8 cellular contexts compared by ENCODE assay signal in the genomic region with DNA sequence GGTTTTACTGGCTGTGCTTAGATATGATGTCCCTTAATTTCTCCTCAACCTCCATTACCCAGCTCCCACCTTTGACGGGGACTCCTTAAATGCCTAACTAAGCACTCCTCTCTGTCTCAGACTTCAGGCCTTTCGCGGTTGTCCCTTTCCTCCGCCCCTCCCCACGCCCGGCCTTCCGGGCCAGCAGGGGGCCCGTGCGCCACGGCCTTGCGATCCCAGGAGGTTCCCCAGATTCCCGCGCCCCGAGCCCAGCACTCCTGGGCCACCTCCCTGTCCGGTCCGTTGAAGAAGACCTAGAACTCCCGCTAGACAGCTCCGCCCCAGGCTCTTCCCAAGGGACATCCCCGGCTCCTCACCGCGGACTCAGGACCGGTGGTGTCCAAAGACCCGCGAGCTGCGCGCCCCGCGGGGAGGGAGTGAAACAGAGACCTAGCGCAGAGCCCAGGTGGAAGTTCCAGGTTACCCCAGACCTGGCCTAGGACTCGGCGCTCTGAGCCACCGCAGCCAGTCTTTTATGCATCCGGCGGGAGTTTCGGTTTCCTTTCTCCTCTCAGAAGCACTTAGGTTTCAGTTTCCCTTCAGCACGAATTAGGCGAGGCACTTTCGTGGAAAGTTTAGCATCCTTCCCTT. TPM values are rescaled to one million over a fixed set of nuclear protein-coding genes. Genes with fewer than 3 reads are reported as not detected.
DNase-seq lines count a peak whose midpoint lies in the region; FAIRE-seq and TF ChIP-seq lines count a peak whose summit lies in the region.

A gene with protein sequence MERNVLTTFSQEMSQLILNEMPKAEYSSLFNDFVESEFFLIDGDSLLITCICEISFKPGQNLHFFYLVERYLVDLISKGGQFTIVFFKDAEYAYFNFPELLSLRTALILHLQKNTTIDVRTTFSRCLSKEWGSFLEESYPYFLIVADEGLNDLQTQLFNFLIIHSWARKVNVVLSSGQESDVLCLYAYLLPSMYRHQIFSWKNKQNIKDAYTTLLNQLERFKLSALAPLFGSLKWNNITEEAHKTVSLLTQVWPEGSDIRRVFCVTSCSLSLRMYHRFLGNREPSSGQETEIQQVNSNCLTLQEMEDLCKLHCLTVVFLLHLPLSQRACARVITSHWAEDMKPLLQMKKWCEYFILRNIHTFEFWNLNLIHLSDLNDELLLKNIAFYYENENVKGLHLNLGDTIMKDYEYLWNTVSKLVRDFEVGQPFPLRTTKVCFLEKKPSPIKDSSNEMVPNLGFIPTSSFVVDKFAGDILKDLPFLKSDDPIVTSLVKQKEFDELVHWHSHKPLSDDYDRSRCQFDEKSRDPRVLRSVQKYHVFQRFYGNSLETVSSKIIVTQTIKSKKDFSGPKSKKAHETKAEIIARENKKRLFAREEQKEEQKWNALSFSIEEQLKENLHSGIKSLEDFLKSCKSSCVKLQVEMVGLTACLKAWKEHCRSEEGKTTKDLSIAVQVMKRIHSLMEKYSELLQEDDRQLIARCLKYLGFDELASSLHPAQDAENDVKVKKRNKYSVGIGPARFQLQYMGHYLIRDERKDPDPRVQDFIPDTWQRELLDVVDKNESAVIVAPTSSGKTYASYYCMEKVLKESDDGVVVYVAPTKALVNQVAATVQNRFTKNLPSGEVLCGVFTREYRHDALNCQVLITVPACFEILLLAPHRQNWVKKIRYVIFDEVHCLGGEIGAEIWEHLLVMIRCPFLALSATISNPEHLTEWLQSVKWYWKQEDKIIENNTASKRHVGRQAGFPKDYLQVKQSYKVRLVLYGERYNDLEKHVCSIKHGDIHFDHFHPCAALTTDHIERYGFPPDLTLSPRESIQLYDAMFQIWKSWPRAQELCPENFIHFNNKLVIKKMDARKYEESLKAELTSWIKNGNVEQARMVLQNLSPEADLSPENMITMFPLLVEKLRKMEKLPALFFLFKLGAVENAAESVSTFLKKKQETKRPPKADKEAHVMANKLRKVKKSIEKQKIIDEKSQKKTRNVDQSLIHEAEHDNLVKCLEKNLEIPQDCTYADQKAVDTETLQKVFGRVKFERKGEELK (N-terminal part only) (minus strand): TSS at position 487 of the 630 bp plus-strand sequence. CDS start 7,493 bp downstream, outside the sequence.

- H3K27me3 ChIP-seq in MG63 = no peaks in the 10 kb centered on the region
- no peaks in the 10 kb centered on the region for H3K27me3 ChIP-seq in right atrium auricular region

- peak within 1 kb of the TSS; percentile 95 to 98 for H3K27ac ChIP-seq in right atrium auricular region

- no peak for FAIRE-seq in urothelium cell line (lab: Jason Lieb, UNC)

- intact Hi-C loops in T-helper 1 cell treated with Interleukin-12 subunit alpha and Interleukin-12 subunit beta and Interleukin-4 antibody, amounts not matched to agents 30 ng/mL and 1 ng/mL, for 36 hours (cut with micrococcal nuclease) = loop anchor here (1.0 to 5.0 kb wide), 9 partner anchors 12 to 1708 kb away; a partner anchor contains a TSS

- no peak for TF ChIP-seq CTCF in GM10248 (IDR thresholded peaks at IDR 0.05; ENCODE audit: control extremely low read depth, extremely low read depth, low read depth, missing control alignments)
- TF ChIP-seq CTCF in right atrium auricular region (IDR thresholded peaks at IDR 0.05) = peak; percentile 37 to 65

- POLR2A ChIA-PET in GM10248 (lab: Yijun Ruan, JAX) = no interaction called here

- CTCF ChIA-PET in GM10248 (lab: Yijun Ruan, JAX) = interaction anchor here (1.1 to 1.4 kb wide), 3 partner anchors 29 to 267 kb away, joined by 3 read pairs; no protein-coding TSS in a partner anchor

- H3K36me3 ChIP-seq in MG63 (0 out of 2 replicates have a peak, but pooled peaks cover 2% of the 10 kb centered on the region), right atrium auricular region (no peaks in the 10 kb centered on the region)

- DNase-seq in GM10248 (ENCODE audit: extremely low spot score) (peak; percentile 76), HCEC 1CT (peak; percentile 59), MG63 (peak; percentile 75), amygdala (lab: John Stamatoyannopoulos, UW) (peak in 46 of 56 donors; percentile 9 to 72 (median 30)), right atrium auricular region (ENCODE audit: low spot score) (peak; percentile 73), pulmonary artery endothelial cell (ENCODE audit: low read depth, low spot score) (peak; percentile 29), urothelium cell line (ENCODE audit: low spot score) (peak; percentile 85)

- H3K4me1 ChIP-seq in right atrium auricular region = peaks cover 0 to 17% of the 10 kb centered on the region in 2 donors

- H3K9me3 ChIP-seq in MG63 = no peaks in the 10 kb centered on the region
- no peaks in the 10 kb centered on the region for H3K9me3 ChIP-seq in right atrium auricular region

- H3K4me3 ChIP-seq in MG63 (peak within 1 kb of the TSS; percentile 91), right atrium auricular region (peak within 1 kb of the TSS; percentile 86 to 88)

RNA-seq across cellular contexts. Expression of the gene that starts here (rescaled TPM):
- total RNA-seq in MG63 (2014; rRNA removed; shearing (Covaris generic); ENCODE audit: low replicate concordance) = 7.7 and 11.1 TPM in 2 replicates
- 97.5 TPM in 2 replicates for total RNA-seq in T-helper 1 cell treated with Interleukin-12 subunit alpha and Interleukin-12 subunit beta and Interleukin-4 antibody, amounts not matched to agents 30 ng/mL and 1 ng/mL, for 36 hours
- total RNA-seq in right atrium auricular region (10 to 100 TPM in 1 of 2 donors, 1 to 10 TPM in 1; 9.2 to 10.7 TPM), pulmonary artery endothelial cell (18.1 and 23.3 TPM in 2 replicates)

Comparison
In these comparisons a context has a peak if more than half of its experiments do, and no peak if none do; other contexts are left out.
1. Peak in every context shown above with its lines: DNase-seq, H3K4me3 ChIP-seq and H3K27ac ChIP-seq.
2. DNase-seq: peak in every context shown above with its lines; median percentile 85 in urothelium cell line; 76 in GM10248; 75 in MG63; 73 in right atrium auricular region; 59 in HCEC 1CT; 30 in amygdala; 29 in pulmonary artery endothelial cell.